ENCODE assay signal across 1 cellular context in genomic region chr14:72631401-72631800, GRCh38.
TF ChIP-seq lines count a peak whose summit lies in the region.

No MANE protein-coding gene starts in this region.

TF ChIP-seq in IMR-90, 13 proteins besides CTCF, POLR2A, EP300 and RAD21 (continued from another document):
- TF ChIP-seq USF2 (IDR thresholded peaks at IDR 0.05; ENCODE audit: low read depth, low read length) = no peak
- TF ChIP-seq CEBPB (IDR thresholded peaks at IDR 0.05; ENCODE audit: low read depth, low read length) = no peak
- TF ChIP-seq NFE2L2 (IDR thresholded peaks at IDR 0.05; ENCODE audit: low read depth, low read length) = no peak
- TF ChIP-seq MAFK (IDR thresholded peaks at IDR 0.05; ENCODE audit: low read depth, low read length) = no peak
- no peak for TF ChIP-seq RCOR1 (IDR thresholded peaks at IDR 0.05; ENCODE audit: insufficient replicate concordance, low read length)
TF ChIP-seq in IMR-90: peak in this region for 0.
